Comparison of ENCODE assay signal across 1 cellular context in the genomic region with DNA sequence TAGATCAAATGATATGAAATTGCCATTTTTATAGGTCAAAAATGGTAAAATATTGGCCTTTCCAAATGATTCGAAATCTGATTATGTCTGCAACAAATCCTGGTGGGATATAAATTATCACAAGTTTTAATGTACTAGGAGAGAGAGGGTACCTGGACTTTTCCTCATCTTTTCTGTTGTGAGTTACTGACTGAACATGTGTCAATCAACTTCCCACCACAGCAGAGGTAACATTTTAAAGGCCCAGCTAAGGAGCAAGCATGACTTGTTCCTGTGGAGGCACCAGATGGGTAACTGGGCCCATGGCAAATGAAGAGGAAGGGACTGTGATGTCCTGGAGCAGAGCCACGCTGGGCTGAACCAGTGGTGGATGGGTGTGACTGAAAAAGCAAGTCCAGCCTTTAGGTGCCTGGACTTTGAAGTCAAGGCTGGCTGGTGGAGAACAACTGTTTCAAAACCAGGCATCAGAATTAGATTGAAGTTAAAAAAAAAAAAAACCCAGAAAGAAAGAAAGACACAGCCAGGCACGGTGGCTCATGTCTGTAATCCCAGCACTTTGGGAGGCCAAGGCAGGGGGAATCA.
TF ChIP-seq lines count a peak whose summit lies in the region.

No MANE protein-coding gene starts in this region.

TF ChIP-seq in H1, 55 proteins besides CTCF, POLR2A, EP300 and RAD21:
- TF ChIP-seq, protein P1, sequence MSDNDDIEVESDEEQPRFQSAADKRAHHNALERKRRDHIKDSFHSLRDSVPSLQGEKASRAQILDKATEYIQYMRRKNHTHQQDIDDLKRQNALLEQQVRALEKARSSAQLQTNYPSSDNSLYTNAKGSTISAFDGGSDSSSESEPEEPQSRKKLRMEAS (IDR thresholded peaks at IDR 0.05), result no peak
- TF ChIP-seq, protein P2, sequence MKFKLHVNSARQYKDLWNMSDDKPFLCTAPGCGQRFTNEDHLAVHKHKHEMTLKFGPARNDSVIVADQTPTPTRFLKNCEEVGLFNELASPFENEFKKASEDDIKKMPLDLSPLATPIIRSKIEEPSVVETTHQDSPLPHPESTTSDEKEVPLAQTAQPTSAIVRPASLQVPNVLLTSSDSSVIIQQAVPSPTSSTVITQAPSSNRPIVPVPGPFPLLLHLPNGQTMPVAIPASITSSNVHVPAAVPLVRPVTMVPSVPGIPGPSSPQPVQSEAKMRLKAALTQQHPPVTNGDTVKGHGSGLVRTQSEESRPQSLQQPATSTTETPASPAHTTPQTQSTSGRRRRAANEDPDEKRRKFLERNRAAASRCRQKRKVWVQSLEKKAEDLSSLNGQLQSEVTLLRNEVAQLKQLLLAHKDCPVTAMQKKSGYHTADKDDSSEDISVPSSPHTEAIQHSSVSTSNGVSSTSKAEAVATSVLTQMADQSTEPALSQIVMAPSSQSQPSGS (IDR thresholded peaks at IDR 0.05; ENCODE audit: low read length), result no peak
- TF ChIP-seq SIRT6 (IDR thresholded peaks at IDR 0.05; ENCODE audit: low read length), result no peak
- TF ChIP-seq BCL11A (IDR thresholded peaks at IDR 0.05; ENCODE audit: low read depth in 2 of 2, low read length in 2 of 2), result no peak
